Comparison of ENCODE assay signal across 2 cellular contexts in the genomic region with DNA sequence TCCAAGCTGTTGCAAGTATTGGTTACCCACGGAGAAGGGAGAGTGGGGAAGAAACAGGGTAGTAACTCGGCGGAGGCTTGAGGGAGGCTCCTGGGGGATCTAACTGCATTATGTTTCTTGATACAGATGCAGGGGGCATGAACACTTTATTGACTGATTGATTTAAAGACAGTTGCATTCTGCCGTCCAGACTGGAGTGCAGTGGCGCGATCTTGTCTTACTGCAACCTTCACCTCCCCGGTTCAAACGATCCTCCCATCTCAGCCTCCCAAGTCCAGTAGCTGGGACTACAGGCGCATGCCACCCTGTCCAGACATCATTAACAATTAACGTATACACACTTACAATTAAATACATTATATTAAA.
TF ChIP-seq lines count a peak whose summit lies in the region.

No MANE protein-coding gene starts in this region.

TF ChIP-seq in GM12878, 131 proteins besides CTCF, POLR2A, EP300 and RAD21:
- TF ChIP-seq TCF12 (IDR thresholded peaks at IDR 0.05; ENCODE audit: low read depth, low read length): no peak
- no peak for TF ChIP-seq HDGF (IDR thresholded peaks at IDR 0.05)
- no peak for TF ChIP-seq MYC (IDR thresholded peaks at IDR 0.05; ENCODE audit: insufficient read depth, insufficient read length, insufficient replicate concordance, low read length, severe bottlenecking)
- TF ChIP-seq, protein P1, sequence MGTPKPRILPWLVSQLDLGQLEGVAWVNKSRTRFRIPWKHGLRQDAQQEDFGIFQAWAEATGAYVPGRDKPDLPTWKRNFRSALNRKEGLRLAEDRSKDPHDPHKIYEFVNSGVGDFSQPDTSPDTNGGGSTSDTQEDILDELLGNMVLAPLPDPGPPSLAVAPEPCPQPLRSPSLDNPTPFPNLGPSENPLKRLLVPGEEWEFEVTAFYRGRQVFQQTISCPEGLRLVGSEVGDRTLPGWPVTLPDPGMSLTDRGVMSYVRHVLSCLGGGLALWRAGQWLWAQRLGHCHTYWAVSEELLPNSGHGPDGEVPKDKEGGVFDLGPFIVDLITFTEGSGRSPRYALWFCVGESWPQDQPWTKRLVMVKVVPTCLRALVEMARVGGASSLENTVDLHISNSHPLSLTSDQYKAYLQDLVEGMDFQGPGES (IDR thresholded peaks at IDR 0.05): no peak
- TF ChIP-seq EGR1 (IDR thresholded peaks at IDR 0.05; ENCODE audit: borderline replicate concordance in 1 of 2, low read depth in 2 of 2, low read length in 2 of 2): no peak
- TF ChIP-seq, protein P2, sequence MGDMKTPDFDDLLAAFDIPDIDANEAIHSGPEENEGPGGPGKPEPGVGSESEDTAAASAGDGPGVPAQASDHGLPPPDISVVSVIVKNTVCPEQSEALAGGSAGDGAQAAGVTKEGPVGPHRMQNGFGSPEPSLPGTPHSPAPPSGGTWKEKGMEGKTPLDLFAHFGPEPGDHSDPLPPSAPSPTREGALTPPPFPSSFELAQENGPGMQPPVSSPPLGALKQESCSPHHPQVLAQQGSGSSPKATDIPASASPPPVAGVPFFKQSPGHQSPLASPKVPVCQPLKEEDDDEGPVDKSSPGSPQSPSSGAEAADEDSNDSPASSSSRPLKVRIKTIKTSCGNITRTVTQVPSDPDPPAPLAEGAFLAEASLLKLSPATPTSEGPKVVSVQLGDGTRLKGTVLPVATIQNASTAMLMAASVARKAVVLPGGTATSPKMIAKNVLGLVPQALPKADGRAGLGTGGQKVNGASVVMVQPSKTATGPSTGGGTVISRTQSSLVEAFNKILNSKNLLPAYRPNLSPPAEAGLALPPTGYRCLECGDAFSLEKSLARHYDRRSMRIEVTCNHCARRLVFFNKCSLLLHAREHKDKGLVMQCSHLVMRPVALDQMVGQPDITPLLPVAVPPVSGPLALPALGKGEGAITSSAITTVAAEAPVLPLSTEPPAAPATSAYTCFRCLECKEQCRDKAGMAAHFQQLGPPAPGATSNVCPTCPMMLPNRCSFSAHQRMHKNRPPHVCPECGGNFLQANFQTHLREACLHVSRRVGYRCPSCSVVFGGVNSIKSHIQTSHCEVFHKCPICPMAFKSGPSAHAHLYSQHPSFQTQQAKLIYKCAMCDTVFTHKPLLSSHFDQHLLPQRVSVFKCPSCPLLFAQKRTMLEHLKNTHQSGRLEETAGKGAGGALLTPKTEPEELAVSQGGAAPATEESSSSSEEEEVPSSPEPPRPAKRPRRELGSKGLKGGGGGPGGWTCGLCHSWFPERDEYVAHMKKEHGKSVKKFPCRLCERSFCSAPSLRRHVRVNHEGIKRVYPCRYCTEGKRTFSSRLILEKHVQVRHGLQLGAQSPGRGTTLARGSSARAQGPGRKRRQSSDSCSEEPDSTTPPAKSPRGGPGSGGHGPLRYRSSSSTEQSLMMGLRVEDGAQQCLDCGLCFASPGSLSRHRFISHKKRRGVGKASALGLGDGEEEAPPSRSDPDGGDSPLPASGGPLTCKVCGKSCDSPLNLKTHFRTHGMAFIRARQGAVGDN (IDR thresholded peaks at IDR 0.05): no peak
- TF ChIP-seq SUPT20H (IDR thresholded peaks at IDR 0.05; ENCODE audit: borderline replicate concordance, control insufficient read depth, low read depth, low read length): no peak
- TF ChIP-seq RCOR1 (conservative IDR thresholded peaks at IDR 0.05; ENCODE audit: low read depth, low read length): no peak
- no peak for TF ChIP-seq RBBP5 (conservative IDR thresholded peaks at IDR 0.05)
- no peak for TF ChIP-seq MTA3 (IDR thresholded peaks at IDR 0.05; ENCODE audit: borderline replicate concordance, low read length)
- TF ChIP-seq RELA (IDR thresholded peaks at IDR 0.05; ENCODE audit: borderline replicate concordance, partially characterized antibody): no peak
- no peak for TF ChIP-seq YBX1 (IDR thresholded peaks at IDR 0.05)
- TF ChIP-seq JUND (IDR thresholded peaks at IDR 0.05; ENCODE audit: low read depth, low read length): no peak
- no peak for TF ChIP-seq WRNIP1 (IDR thresholded peaks at IDR 0.05; ENCODE audit: borderline replicate concordance, low read depth, low read length)
- TF ChIP-seq, protein P3, sequence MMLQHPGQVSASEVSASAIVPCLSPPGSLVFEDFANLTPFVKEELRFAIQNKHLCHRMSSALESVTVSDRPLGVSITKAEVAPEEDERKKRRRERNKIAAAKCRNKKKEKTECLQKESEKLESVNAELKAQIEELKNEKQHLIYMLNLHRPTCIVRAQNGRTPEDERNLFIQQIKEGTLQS (IDR thresholded peaks at IDR 0.05; ENCODE audit: borderline replicate concordance, extremely low read depth, low read depth, low read length): no peak
- no peak for TF ChIP-seq CHD4 (IDR thresholded peaks at IDR 0.05)
- TF ChIP-seq SP1 (IDR thresholded peaks at IDR 0.05; ENCODE audit: low read depth, low read length): no peak
- no peak for TF ChIP-seq HDAC6 (IDR thresholded peaks at IDR 0.05; ENCODE audit: unreplicated experiment)
- no peak for TF ChIP-seq MYB (IDR thresholded peaks at IDR 0.05; ENCODE audit: borderline replicate concordance, low read depth, low read length)
- no peak for TF ChIP-seq SRF (IDR thresholded peaks at IDR 0.05; ENCODE audit: low read depth in 2 of 2, low read length in 2 of 2)
TF ChIP-seq in GM12878: peak in this region for 0.

TF ChIP-seq in HEK293T, 16 proteins besides CTCF, POLR2A, EP300 and RAD21:
- TF ChIP-seq LEF1 (IDR thresholded peaks at IDR 0.05; ENCODE audit: borderline replicate concordance): no peak
- no peak for TF ChIP-seq SUZ12 (IDR thresholded peaks at IDR 0.05)
- TF ChIP-seq BHLHE40 (IDR thresholded peaks at IDR 0.05; ENCODE audit: borderline replicate concordance): no peak
- no peak for TF ChIP-seq FOXM1 (IDR thresholded peaks at IDR 0.05; ENCODE audit: borderline replicate concordance)
- TF ChIP-seq HDGF (IDR thresholded peaks at IDR 0.05; ENCODE audit: borderline replicate concordance): no peak
- TF ChIP-seq TARDBP (IDR thresholded peaks at IDR 0.05): no peak
- no peak for TF ChIP-seq L3MBTL2 (conservative IDR thresholded peaks at IDR 0.05)
- TF ChIP-seq ELF4 (IDR thresholded peaks at IDR 0.05): no peak
- TF ChIP-seq NFRKB (IDR thresholded peaks at IDR 0.05): no peak
- no peak for TF ChIP-seq ARNT (IDR thresholded peaks at IDR 0.05)
- TF ChIP-seq, protein P4, sequence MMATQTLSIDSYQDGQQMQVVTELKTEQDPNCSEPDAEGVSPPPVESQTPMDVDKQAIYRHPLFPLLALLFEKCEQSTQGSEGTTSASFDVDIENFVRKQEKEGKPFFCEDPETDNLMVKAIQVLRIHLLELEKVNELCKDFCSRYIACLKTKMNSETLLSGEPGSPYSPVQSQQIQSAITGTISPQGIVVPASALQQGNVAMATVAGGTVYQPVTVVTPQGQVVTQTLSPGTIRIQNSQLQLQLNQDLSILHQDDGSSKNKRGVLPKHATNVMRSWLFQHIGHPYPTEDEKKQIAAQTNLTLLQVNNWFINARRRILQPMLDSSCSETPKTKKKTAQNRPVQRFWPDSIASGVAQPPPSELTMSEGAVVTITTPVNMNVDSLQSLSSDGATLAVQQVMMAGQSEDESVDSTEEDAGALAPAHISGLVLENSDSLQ (IDR thresholded peaks at IDR 0.05): no peak
- no peak for TF ChIP-seq ZNF384 (IDR thresholded peaks at IDR 0.05)
- no peak for TF ChIP-seq FOXA1 (IDR thresholded peaks at IDR 0.05)
- TF ChIP-seq FOXK2 (IDR thresholded peaks at IDR 0.05): no peak
